In the genomic region with DNA sequence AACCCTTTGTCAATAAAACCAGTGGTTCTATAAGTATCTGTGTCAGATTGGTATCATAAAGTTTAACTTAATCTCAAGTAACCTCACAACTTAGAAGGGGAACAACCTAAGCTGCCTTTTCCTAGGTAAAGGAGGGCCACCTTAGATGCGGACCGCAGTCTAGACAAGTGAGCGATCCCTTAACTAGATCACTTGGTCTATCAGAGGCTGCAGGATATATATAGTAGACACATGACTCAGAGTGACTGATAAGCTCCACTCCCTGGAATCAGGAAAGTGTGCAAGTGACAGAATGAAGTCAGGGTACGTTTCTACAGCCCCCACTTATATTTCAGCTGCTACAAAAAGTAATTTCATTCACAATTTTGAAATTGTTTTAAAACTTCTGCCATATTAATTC, we compare ENCODE assay signal across 1 cellular context.
TF ChIP-seq lines count a peak whose summit lies in the region.

No MANE protein-coding gene starts in this region.

TF ChIP-seq in IMR-90, 13 proteins besides CTCF, POLR2A, EP300 and RAD21:
- TF ChIP-seq FOS (IDR thresholded peaks at IDR 0.05; ENCODE audit: low read depth, low read length) (0 out of 2 replicates have a peak, but pooled peaks have one; percentile 6), RFX5 (IDR thresholded peaks at IDR 0.05; ENCODE audit: low read depth, low read length) (no peak)
